18 cellular contexts compared by ENCODE assay signal in the genomic region with DNA sequence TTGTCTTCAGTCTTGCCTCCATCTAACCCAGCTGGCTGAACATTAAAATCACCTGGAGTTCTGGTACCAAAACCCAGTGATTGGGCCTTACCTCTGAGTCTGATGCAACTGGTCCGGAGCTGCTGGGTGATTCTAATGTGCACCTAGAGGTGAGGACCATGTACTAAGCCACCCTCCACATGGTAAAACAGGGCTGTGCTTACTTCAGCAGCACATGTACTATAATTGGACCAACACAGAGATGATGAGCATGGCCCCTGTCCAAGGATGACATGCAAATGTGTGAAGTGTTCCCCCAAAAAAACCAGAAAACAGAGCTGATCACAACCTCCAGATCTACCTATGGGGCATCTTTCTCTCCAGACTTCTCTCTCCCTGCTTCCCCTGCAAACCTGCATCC. TPM values are rescaled to one million over a fixed set of nuclear protein-coding genes. Genes with fewer than 3 reads are reported as not detected.
A peak's percentile ranks its signal among the peaks of the same experiment; 100 is the strongest.
DNase-seq lines count a peak whose midpoint lies in the region; ATAC-seq, FAIRE-seq and TF ChIP-seq lines count a peak whose summit lies in the region.
"Had no signal": no experiment of that assay in that cellular context is flagged by ENCODE, and none has a peak within 500 bp of the region (broad histone marks: within the 10 kb centered on the region; RNA-seq: fewer than 3 reads in every experiment).

No MANE protein-coding gene starts in this region.

- FAIRE-seq in GM18507 (lab: Jason Lieb, UNC) = peak; percentile 52
- FAIRE-seq: urothelium cell line had no signal

- no peaks in the 10 kb centered on the region for H3K27me3 Mint-ChIP-seq in activated naive CD4-positive, alpha-beta T cell treated with anti-CD3 and anti-CD28 coated beads for 36 hours (ENCODE audit: low read depth)
- no peaks in the 10 kb centered on the region for H3K27me3 Mint-ChIP-seq in activated CD8-positive, alpha-beta T cell treated with anti-CD3 and anti-CD28 coated beads for 36 hours
- no peaks in the 10 kb centered on the region for H3K27me3 Mint-ChIP-seq in nephron (ENCODE audit: low read depth)
- no peaks in the 10 kb centered on the region for H3K27me3 Mint-ChIP-seq in MCF 10A (ENCODE audit: insufficient read depth, unreplicated experiment)

- peaks cover 53% of the 10 kb centered on the region for H3K4me1 Mint-ChIP-seq in activated naive CD4-positive, alpha-beta T cell treated with anti-CD3 and anti-CD28 coated beads for 36 hours (ENCODE audit: low read depth)
- H3K4me1 Mint-ChIP-seq in activated CD8-positive, alpha-beta T cell treated with anti-CD3 and anti-CD28 coated beads for 36 hours (ENCODE audit: low read depth) = peaks cover 42% of the 10 kb centered on the region
- peaks cover 37% of the 10 kb centered on the region for H3K4me1 Mint-ChIP-seq in nephron
- H3K4me1 Mint-ChIP-seq in MCF 10A (ENCODE audit: insufficient read depth, unreplicated experiment) = peaks cover 14% of the 10 kb centered on the region

- intact Hi-C loops in activated naive CD4-positive, alpha-beta T cell treated with anti-CD3 and anti-CD28 coated beads for 36 hours (cut with micrococcal nuclease) = loop anchor here (5.0 kb wide), 2 partner anchors 177 to 382 kb away; no protein-coding TSS in a partner anchor
- intact Hi-C loops in activated CD8-positive, alpha-beta T cell treated with anti-CD3 and anti-CD28 coated beads for 36 hours (cut with micrococcal nuclease) = no loop called here
- intact Hi-C loops in MCF 10A (cut with micrococcal nuclease) = loop anchor here (5.0 kb wide), 2 partner anchors 312 to 382 kb away; no protein-coding TSS in a partner anchor

- H3K27ac Mint-ChIP-seq in activated naive CD4-positive, alpha-beta T cell treated with anti-CD3 and anti-CD28 coated beads for 36 hours = peak overlapping the region; percentile 64
- peak overlapping the region; percentile 39 for H3K27ac Mint-ChIP-seq in activated CD8-positive, alpha-beta T cell treated with anti-CD3 and anti-CD28 coated beads for 36 hours
- H3K27ac Mint-ChIP-seq in nephron (peak overlapping the region in 2 of 3 experiments; percentile 31 to 46), MCF 10A (ENCODE audit: low read depth, unreplicated experiment) (no peak overlapping the region)

- H3K4me3 Mint-ChIP-seq in activated naive CD4-positive, alpha-beta T cell treated with anti-CD3 and anti-CD28 coated beads for 36 hours = no peak overlapping the region
- no peak overlapping the region for H3K4me3 Mint-ChIP-seq in activated CD8-positive, alpha-beta T cell treated with anti-CD3 and anti-CD28 coated beads for 36 hours
- no peak overlapping the region for H3K4me3 Mint-ChIP-seq in nephron
- H3K4me3 Mint-ChIP-seq in MCF 10A (ENCODE audit: unreplicated experiment) = no peak overlapping the region

- CTCF ChIA-PET in activated naive CD4-positive, alpha-beta T cell treated with anti-CD3 and anti-CD28 coated beads for 36 hours (lab: Charles Lee) = interaction anchor here (0.6 to 9.7 kb wide), 3 partner anchors 24 to 62 kb away, joined by 3 to 390 read pairs (median 262); partner anchors contain the start of gene ELK4
- CTCF ChIA-PET in activated CD8-positive, alpha-beta T cell treated with anti-CD3 and anti-CD28 coated beads for 36 hours (lab: Charles Lee) = interaction anchor here (0.8 to 9.8 kb wide), 6 partner anchors 9 to 107 kb away, joined by 3 to 396 read pairs (median 4); partner anchors contain the start of gene ELK4
- CTCF ChIA-PET in MCF 10A (lab: Yijun Ruan, JAX) = interaction anchor here (0.6 to 26.1 kb wide), 13 partner anchors 21 to 247 kb away, joined by 3 to 918 read pairs (median 3); partner anchors contain the start of gene ELK4

- peaks cover 20% of the 10 kb centered on the region for H3K36me3 Mint-ChIP-seq in activated naive CD4-positive, alpha-beta T cell treated with anti-CD3 and anti-CD28 coated beads for 36 hours (ENCODE audit: low read depth)
- peaks cover 36% of the 10 kb centered on the region for H3K36me3 Mint-ChIP-seq in activated CD8-positive, alpha-beta T cell treated with anti-CD3 and anti-CD28 coated beads for 36 hours (ENCODE audit: low read depth)
- H3K36me3 Mint-ChIP-seq in nephron (ENCODE audit: low read depth) = peaks cover 28% of the 10 kb centered on the region
- peaks cover 25% of the 10 kb centered on the region for H3K36me3 Mint-ChIP-seq in MCF 10A (ENCODE audit: insufficient read depth, unreplicated experiment)

- DNase-seq in activated naive CD4-positive, alpha-beta T cell treated with anti-CD3 and anti-CD28 coated beads for 36 hours = no peak
- DNase-seq in activated naive CD4-positive, alpha-beta T cell treated with Interleukin-2 at 50 U/mL for 16 hours = no peak
- DNase-seq in GM18507 (ENCODE audit: extremely low spot score, insufficient read length, low read depth) (no peak), GDM1 (lab: John Stamatoyannopoulos, UW) (no peak), MCF 10A (ENCODE audit: unreplicated experiment) (no peak)
- peak; percentile 15 for DNase-seq in activated CD8-positive, alpha-beta T cell treated with anti-CD3 and anti-CD28 coated beads for 36 hours
- DNase-seq: activated CD4-positive, CD25-positive, alpha-beta regulatory T cell treated with anti-CD3 and anti-CD28 coated beads, Interleukin-2, amount 50 U/mL, for 72 hours; activated T-cell treated with anti-CD3 and anti-CD28 coated beads, Interleukin-2, amount 50 U/mL, for 1 hour; caudate nucleus; effector memory CD4-positive, alpha-beta T cell; left ventricle myocardium inferior; NCI-H1436; NCI-H69; PC-9; T-helper 9 cell had no signal

- no TSS peak for BruUV-seq in MCF 10A (replicated peaks; lab: Mats Ljungman, UMichigan)

- H3K9me3 Mint-ChIP-seq in activated naive CD4-positive, alpha-beta T cell treated with anti-CD3 and anti-CD28 coated beads for 36 hours = no peaks in the 10 kb centered on the region
- H3K9me3 Mint-ChIP-seq in activated CD8-positive, alpha-beta T cell treated with anti-CD3 and anti-CD28 coated beads for 36 hours = no peaks in the 10 kb centered on the region
- H3K9me3 Mint-ChIP-seq in nephron (no peaks in the 10 kb centered on the region), MCF 10A (ENCODE audit: unreplicated experiment) (no peaks in the 10 kb centered on the region)

- TF ChIP-seq CTCF in activated CD8-positive, alpha-beta T cell treated with anti-CD3 and anti-CD28 coated beads for 36 hours (IDR thresholded peaks at IDR 0.05) = no peak
- no peak for TF ChIP-seq CTCF in nephron (IDR thresholded peaks at IDR 0.05; ENCODE audit: unreplicated experiment in 3 of 3)
- TF ChIP-seq CTCF in MCF 10A (IDR thresholded peaks at IDR 0.05; ENCODE audit: unreplicated experiment) = no peak

- POLR2A ChIA-PET in activated CD8-positive, alpha-beta T cell treated with anti-CD3 and anti-CD28 coated beads for 36 hours (lab: Charles Lee) = interaction anchor here (1.1 to 7.1 kb wide), 3 partner anchors 12 to 146 kb away, joined by 3 to 119 read pairs (median 4); partner anchors contain the start of gene ELK4
- POLR2A ChIA-PET in MCF 10A (lab: Yijun Ruan, JAX) = interaction anchor here (1.0 to 12.4 kb wide), 5 partner anchors 13 to 62 kb away, joined by 4 to 555 read pairs (median 25); partner anchors contain the start of gene ELK4

- no peak for ATAC-seq in activated CD8-positive, alpha-beta T cell treated with anti-CD3 and anti-CD28 coated beads for 36 hours
- ATAC-seq in HG02973 (IDR thresholded peaks at IDR 0.05; ENCODE audit: unreplicated experiment) = no peak

RNA-seq across cellular contexts. Expression of gene ELK4, which starts 37.0 kb away (rescaled TPM):
- 10 to 100 TPM; 60.5 to 62.4 TPM for total RNA-seq in activated naive CD4-positive, alpha-beta T cell treated with anti-CD3 and anti-CD28 coated beads for 36 hours
- 10 to 100 TPM; 61.5 to 62.1 TPM for total RNA-seq in activated CD8-positive, alpha-beta T cell treated with anti-CD3 and anti-CD28 coated beads for 36 hours
- 101 and 109 TPM in 2 replicates for total RNA-seq in MCF 10A (2022)
